Comparison of ENCODE assay signal across 1 cellular context in the genomic region with DNA sequence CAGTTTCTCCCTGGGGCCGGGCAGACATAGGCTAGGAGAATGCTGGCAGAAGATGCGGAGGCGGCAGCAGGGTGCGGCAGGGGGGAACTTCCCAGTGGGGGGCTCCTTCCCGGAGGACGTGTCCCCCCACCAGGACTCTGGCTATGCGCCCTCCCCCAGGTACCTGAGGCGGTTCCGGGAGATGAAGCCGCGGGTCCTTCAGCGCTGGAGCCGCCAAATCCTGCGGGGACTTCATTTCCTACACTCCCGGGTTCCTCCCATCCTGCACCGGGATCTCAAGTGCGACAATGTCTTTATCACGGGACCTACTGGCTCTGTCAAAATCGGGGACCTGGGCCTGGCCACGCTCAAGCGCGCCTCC.
TF ChIP-seq lines count a peak whose summit lies in the region.

No MANE protein-coding gene starts in this region.

TF ChIP-seq in endothelial cell of umbilical vein, 7 proteins besides CTCF, POLR2A, EP300 and RAD21:
- TF ChIP-seq GATA2 (IDR thresholded peaks at IDR 0.05; ENCODE audit: insufficient read depth, insufficient read length, low read depth, low read length) (no peak), EZH2 (IDR thresholded peaks at IDR 0.05; ENCODE audit: borderline replicate concordance, low read depth, low read length, severe bottlenecking) (no peak), FOS (IDR thresholded peaks at IDR 0.05; ENCODE audit: borderline replicate concordance, insufficient read depth, low read length) (no peak), JUN (IDR thresholded peaks at IDR 0.05; ENCODE audit: borderline replicate concordance, insufficient read depth, insufficient read length, low read depth) (no peak), POLR2AphosphoS5 (IDR thresholded peaks at IDR 0.05; ENCODE audit: insufficient read depth, low read depth, low read length) (no peak), MYC (IDR thresholded peaks at IDR 0.05; ENCODE audit: low read depth, low read length) (no peak)
- TF ChIP-seq, protein P1, sequence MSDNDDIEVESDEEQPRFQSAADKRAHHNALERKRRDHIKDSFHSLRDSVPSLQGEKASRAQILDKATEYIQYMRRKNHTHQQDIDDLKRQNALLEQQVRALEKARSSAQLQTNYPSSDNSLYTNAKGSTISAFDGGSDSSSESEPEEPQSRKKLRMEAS (IDR thresholded peaks at IDR 0.05; ENCODE audit: insufficient read depth, insufficient read length), result no peak
TF ChIP-seq in endothelial cell of umbilical vein: peak in this region for 0.
